Comparison of ENCODE assay signal across 24 cellular contexts in the genomic region with DNA sequence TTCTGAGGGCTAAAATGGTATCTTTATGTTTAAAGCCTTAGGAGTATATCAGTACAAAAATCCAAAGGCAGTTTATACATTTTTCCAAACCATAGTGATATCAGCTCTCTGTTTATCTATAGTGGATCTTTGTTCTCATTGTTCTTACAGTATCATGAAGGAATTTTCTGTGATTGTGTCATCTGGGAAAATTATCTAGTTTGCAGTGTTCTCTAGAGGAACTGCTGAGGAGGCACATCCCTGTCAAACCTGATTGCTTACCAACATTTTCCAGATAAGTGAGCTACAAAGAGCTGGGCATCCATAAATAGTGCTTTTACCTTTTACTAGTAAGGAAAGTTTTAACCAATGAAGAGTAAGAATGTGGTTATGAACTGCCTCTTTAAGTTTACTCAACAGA. TPM values are rescaled to one million over a fixed set of nuclear protein-coding genes. Genes with fewer than 3 reads are reported as not detected.
DNase-seq lines count a peak whose midpoint lies in the region; ATAC-seq, FAIRE-seq and TF ChIP-seq lines count a peak whose summit lies in the region.
"Had no signal": no experiment of that assay in that cellular context is flagged by ENCODE, and none has a peak within 500 bp of the region (broad histone marks: within the 10 kb centered on the region; RNA-seq: fewer than 3 reads in every experiment).

No MANE protein-coding gene starts in this region.

- no peak for ATAC-seq in natural killer cell treated with Interleukin-12 subunit alpha and Interleukin-12 subunit beta and Interleukin-15 and Interleukin-18, amount 100 ng/mL, for 72 hours
- ATAC-seq: stimulated activated naive CD8-positive, alpha-beta T cell treated with anti-CD3 and anti-CD28 coated beads, Interleukin-15, amount 100 ng/mL, for 72 hours; upper lobe of right lung had no signal

- no peak for TF ChIP-seq CTCF in astrocyte of the spinal cord (IDR thresholded peaks at IDR 0.05; ENCODE audit: low read depth, low read length)
- TF ChIP-seq CTCF in fibroblast of villous mesenchyme (IDR thresholded peaks at IDR 0.05; ENCODE audit: insufficient read depth, low read depth, low read length), result no peak

- H3K27me3 Mint-ChIP-seq in natural killer cell treated with Interleukin-12 subunit alpha and Interleukin-12 subunit beta and Interleukin-15 and Interleukin-18, amount 100 ng/mL, for 72 hours, result no peaks in the 10 kb centered on the region
- H3K27me3 Mint-ChIP-seq: activated CD4-positive, alpha-beta memory T cell treated with anti-CD3 and anti-CD28 coated beads for 36 hours; stimulated activated naive CD8-positive, alpha-beta T cell treated with anti-CD3 and anti-CD28 coated beads, Interleukin-15, amount 100 ng/mL, for 72 hours had no signal

- peaks cover 21% of the 10 kb centered on the region for H3K4me1 ChIP-seq in skeletal muscle satellite cell (ENCODE audit: control insufficient read depth, insufficient read depth, low read length)
- H3K4me1 ChIP-seq: BLaER1, upper lobe of right lung had no signal

- peak; percentile 6 for DNase-seq in HTR-8/SVneo (ENCODE audit: insufficient read length, low spot score)
- peak; percentile 23 for DNase-seq in astrocyte of the spinal cord (ENCODE audit: low read depth, low spot score)
- peak; percentile 5 for DNase-seq in fibroblast of villous mesenchyme (ENCODE audit: low read depth)
- DNase-seq in DMS114 treated with DMSO at 0.1 percent for 48 hours (lab: John Stamatoyannopoulos, UW; ENCODE audit: unreplicated experiment), result no peak
- no peak for DNase-seq in natural killer cell treated with Interleukin-12 subunit alpha and Interleukin-12 subunit beta and Interleukin-15 and Interleukin-18, amount 100 ng/mL, for 72 hours (ENCODE audit: low spot score)
- DNase-seq in iPS-NIHi7 (ENCODE audit: extremely low spot score), result no peak
- DNase-seq: activated CD4-positive, alpha-beta memory T cell treated with anti-CD3 and anti-CD28 coated beads for 36 hours; activated naive CD4-positive, alpha-beta T cell treated with anti-CD3 and anti-CD28 coated beads for 36 hours; GF-D8; glutamatergic neuron; NCI-H526 treated with DMSO at 0.1 percent for 48 hours; stimulated activated CD4-positive, alpha-beta T cell treated with anti-CD3 and anti-CD28 coated beads, Interleukin-2, amount 100 ng/mL, for 48 hours; stimulated activated naive CD8-positive, alpha-beta T cell treated with anti-CD3 and anti-CD28 coated beads, Interleukin-15, amount 100 ng/mL, for 72 hours; upper lobe of right lung had no signal

- H3K36me3 ChIP-seq in skeletal muscle satellite cell (ENCODE audit: insufficient read depth, low read length), result no peaks in the 10 kb centered on the region
- H3K36me3 ChIP-seq: BLaER1, upper lobe of right lung had no signal

- FAIRE-seq in HTR-8/SVneo (lab: Jason Lieb, UNC), result no peak

- no peak overlapping the region for H3K27ac Mint-ChIP-seq in natural killer cell treated with Interleukin-12 subunit alpha and Interleukin-12 subunit beta and Interleukin-15 and Interleukin-18, amount 100 ng/mL, for 72 hours
- H3K27ac Mint-ChIP-seq: activated CD4-positive, alpha-beta memory T cell treated with anti-CD3 and anti-CD28 coated beads for 36 hours; activated naive CD4-positive, alpha-beta T cell treated with anti-CD3 and anti-CD28 coated beads for 36 hours; stimulated activated naive CD8-positive, alpha-beta T cell treated with anti-CD3 and anti-CD28 coated beads, Interleukin-15, amount 100 ng/mL, for 72 hours; T-helper 1 cell treated with Interleukin-12 subunit alpha and Interleukin-12 subunit beta and Interleukin-4 antibody, amounts not matched to agents 30 μg/mL and 1 μg/mL, for 36 hours had no signal

- no peaks in the 10 kb centered on the region for H3K4me1 Mint-ChIP-seq in natural killer cell treated with Interleukin-12 subunit alpha and Interleukin-12 subunit beta and Interleukin-15 and Interleukin-18, amount 100 ng/mL, for 72 hours (ENCODE audit: low read depth in 2 of 2)
- H3K4me1 Mint-ChIP-seq: stimulated activated naive CD8-positive, alpha-beta T cell treated with anti-CD3 and anti-CD28 coated beads, Interleukin-15, amount 100 ng/mL, for 72 hours had no signal

- H3K36me3 Mint-ChIP-seq in natural killer cell treated with Interleukin-12 subunit alpha and Interleukin-12 subunit beta and Interleukin-15 and Interleukin-18, amount 100 ng/mL, for 72 hours, result no peaks in the 10 kb centered on the region
- H3K36me3 Mint-ChIP-seq: activated CD4-positive, alpha-beta memory T cell treated with anti-CD3 and anti-CD28 coated beads for 36 hours had no signal

- H3K4me2 ChIP-seq in skeletal muscle satellite cell (ENCODE audit: low read length), result peak overlapping the region; percentile 2
- H3K4me2 ChIP-seq: BLaER1 had no signal

- H3K9ac ChIP-seq in skeletal muscle satellite cell (ENCODE audit: low read depth, low read length), result no peak overlapping the region
- H3K9ac ChIP-seq: BLaER1 had no signal

- no peak overlapping the region for H3K4me3 ChIP-seq in astrocyte of the spinal cord (ENCODE audit: low read depth, low read length)
- H3K4me3 ChIP-seq in fibroblast of villous mesenchyme (ENCODE audit: low read depth, low read length), result no peak overlapping the region
- H3K4me3 ChIP-seq in skeletal muscle satellite cell (ENCODE audit: low read length), result no peak overlapping the region
- H3K4me3 ChIP-seq: BLaER1, upper lobe of right lung had no signal

- in situ Hi-C loops in astrocyte of the spinal cord (cut with HindIII; ENCODE audit: low sequenced_read_pairs), result no loop called here

- H3K9me3 Mint-ChIP-seq in natural killer cell treated with Interleukin-12 subunit alpha and Interleukin-12 subunit beta and Interleukin-15 and Interleukin-18, amount 100 ng/mL, for 72 hours, result peaks cover 3% of the 10 kb centered on the region
- H3K9me3 Mint-ChIP-seq: activated naive CD4-positive, alpha-beta T cell treated with anti-CD3 and anti-CD28 coated beads for 36 hours; T-helper 1 cell treated with Interleukin-12 subunit alpha and Interleukin-12 subunit beta and Interleukin-4 antibody, amounts not matched to agents 30 μg/mL and 1 μg/mL, for 36 hours had no signal

- H3K4me3 Mint-ChIP-seq in natural killer cell treated with Interleukin-12 subunit alpha and Interleukin-12 subunit beta and Interleukin-15 and Interleukin-18, amount 100 ng/mL, for 72 hours, result no peak overlapping the region
- H3K4me3 Mint-ChIP-seq: activated CD4-positive, alpha-beta memory T cell treated with anti-CD3 and anti-CD28 coated beads for 36 hours; activated naive CD4-positive, alpha-beta T cell treated with anti-CD3 and anti-CD28 coated beads for 36 hours; stimulated activated naive CD8-positive, alpha-beta T cell treated with anti-CD3 and anti-CD28 coated beads, Interleukin-15, amount 100 ng/mL, for 72 hours; T-helper 1 cell treated with Interleukin-12 subunit alpha and Interleukin-12 subunit beta and Interleukin-4 antibody, amounts not matched to agents 30 μg/mL and 1 μg/mL, for 36 hours had no signal

- no peaks in the 10 kb centered on the region for H3K9me3 ChIP-seq in skeletal muscle satellite cell (replicated peaks; ENCODE audit: low read length)
- H3K9me3 ChIP-seq: BLaER1, upper lobe of right lung had no signal

- no peaks in the 10 kb centered on the region for H3K27me3 ChIP-seq in skeletal muscle satellite cell (ENCODE audit: control insufficient read depth, insufficient read depth, low read length)
- H3K27me3 ChIP-seq: BLaER1, upper lobe of right lung had no signal

RNA-seq across cellular contexts. Expression of a gene that starts 44.9 kb away (rescaled TPM):
- not detected in 2 replicates for total RNA-seq in fibroblast of villous mesenchyme
- not detected in 2 replicates for total RNA-seq in skeletal muscle satellite cell (2012; rRNA removed)
- total RNA-seq in natural killer cell treated with Interleukin-12 subunit alpha and Interleukin-12 subunit beta and Interleukin-15 and Interleukin-18, amount 100 ng/mL, for 72 hours, result not detected
- total RNA-seq: activated CD4-positive, alpha-beta memory T cell treated with anti-CD3 and anti-CD28 coated beads for 36 hours; activated naive CD4-positive, alpha-beta T cell treated with anti-CD3 and anti-CD28 coated beads for 36 hours; H4; HT1080; LHCN-M2; liver; myocyte; osteocyte; skeletal muscle tissue; upper lobe of right lung had no signal

RNA-seq across cellular contexts. Expression of a gene that starts 52.5 kb away (rescaled TPM):
- total RNA-seq in fibroblast of villous mesenchyme, result 7.4 and 13.0 TPM in 2 replicates
- 2.5 and 4.2 TPM in 2 replicates for total RNA-seq in skeletal muscle satellite cell (2012; rRNA removed)
- total RNA-seq in natural killer cell treated with Interleukin-12 subunit alpha and Interleukin-12 subunit beta and Interleukin-15 and Interleukin-18, amount 100 ng/mL, for 72 hours, result under 1 TPM; 0.50 to 0.81 TPM

Comparison
In these comparisons a context has a peak if more than half of its experiments do, and no peak if none do; other contexts are left out.
1. DNase-seq: peak in HTR-8/SVneo (single experiment), astrocyte of the spinal cord (single experiment) and fibroblast of villous mesenchyme (single experiment); none in DMS114 treated with DMSO at 0.1 percent for 48 hours (single experiment), natural killer cell treated with Interleukin-12 subunit alpha and Interleukin-12 subunit beta and Interleukin-15 and Interleukin-18, amount 100 ng/mL, for 72 hours (single experiment) and iPS-NIHi7 (single experiment).